In genomic region chr11:117947751-117948150, GRCh38 we compare ENCODE assay signal across 12 cellular contexts. TPM values are rescaled to one million over a fixed set of nuclear protein-coding genes. Genes with fewer than 3 reads are reported as not detected.
DNase-seq lines count a peak whose midpoint lies in the region; ATAC-seq and TF ChIP-seq lines count a peak whose summit lies in the region.
"Not testable (repeated sequence)": the region's sequence is repeated elsewhere in the genome, so short reads cannot be mapped to it uniquely, and the experiment has no call there.
"Had no signal": no experiment of that assay in that cellular context is flagged by ENCODE, and none has a peak within 500 bp of the region (broad histone marks: within the 10 kb centered on the region; RNA-seq: fewer than 3 reads in every experiment).

No MANE protein-coding gene starts in this region.

- H3K79me2 ChIP-seq in DND-41 (ENCODE audit: insufficient read depth, low read length): not testable (repeated sequence)

- not testable (repeated sequence) for H3K9me3 ChIP-seq in CD4-positive, CD25-positive, alpha-beta regulatory T cell (ENCODE audit: control insufficient read depth in 2 of 2, low read length in 2 of 2); DND-41 (ENCODE audit: insufficient read depth, low read length, severe bottlenecking); right atrium auricular region

- peak overlapping the region; percentile 0 for H3K4me3 ChIP-seq in CD4-positive, CD25-positive, alpha-beta regulatory T cell (ENCODE audit: low read depth, low read length)
- H3K4me3 ChIP-seq in DND-41 (ENCODE audit: low read depth in 1 of 2, low read length in 2 of 2); right atrium auricular region: not testable (repeated sequence)

- not testable (repeated sequence) for H3K4me2 ChIP-seq in DND-41 (ENCODE audit: insufficient read depth, low read length)

- not testable (repeated sequence) for H3K9ac ChIP-seq in DND-41 (ENCODE audit: low read depth, low read length)

- not testable (repeated sequence) for H3K9me3 Mint-ChIP-seq in CD4-positive, CD25-positive, alpha-beta regulatory T cell; T-helper 2 cell treated with Interferon-gamma antibody and Interleukin-4, amounts not matched to agents 5 μg/mL and 100 μg/mL, for 36 hours; activated CD8-positive, alpha-beta T cell treated with anti-CD3 and anti-CD28 coated beads, Interleukin-2, amount 10 ng/mL, durations not matched to agents 7 days and 5 days (ENCODE audit: insufficient read depth); activated naive CD4-positive, alpha-beta T cell treated with anti-CD3 and anti-CD28 coated beads, Interleukin-2, amount 10 ng/mL, durations not matched to agents 7 days and 5 days; central memory CD8-positive, alpha-beta T cell; osteocyte (ENCODE audit: unreplicated experiment)

- H2AFZ ChIP-seq in DND-41 (ENCODE audit: low read depth, low read length): not testable (repeated sequence)

- peaks cover 39 to 87% (median 65%) of the 10 kb centered on the region in 4 donors for H3K4me1 Mint-ChIP-seq in CD4-positive, CD25-positive, alpha-beta regulatory T cell
- H3K4me1 Mint-ChIP-seq in T-helper 2 cell treated with Interferon-gamma antibody and Interleukin-4, amounts not matched to agents 5 μg/mL and 100 μg/mL, for 36 hours (ENCODE audit: low read depth): peaks cover 81% of the 10 kb centered on the region
- peaks cover 90% of the 10 kb centered on the region for H3K4me1 Mint-ChIP-seq in activated CD8-positive, alpha-beta T cell treated with anti-CD3 and anti-CD28 coated beads, Interleukin-2, amount 10 ng/mL, durations not matched to agents 7 days and 5 days (ENCODE audit: low read depth)
- peaks cover 88% of the 10 kb centered on the region for H3K4me1 Mint-ChIP-seq in activated naive CD4-positive, alpha-beta T cell treated with anti-CD3 and anti-CD28 coated beads, Interleukin-2, amount 10 ng/mL, durations not matched to agents 7 days and 5 days
- peaks cover 69% of the 10 kb centered on the region for H3K4me1 Mint-ChIP-seq in central memory CD8-positive, alpha-beta T cell
- not testable (repeated sequence) for H3K4me1 Mint-ChIP-seq in osteocyte (ENCODE audit: unreplicated experiment)

- H3K4me1 ChIP-seq in CD4-positive, CD25-positive, alpha-beta regulatory T cell (ENCODE audit: control insufficient read depth, insufficient read depth, low read length, poor library complexity, severe bottlenecking): peaks cover 73% of the 10 kb centered on the region
- peaks cover 68% of the 10 kb centered on the region for H3K4me1 ChIP-seq in DND-41 (ENCODE audit: insufficient read depth, low read length)
- not testable (repeated sequence) for H3K4me1 ChIP-seq in right atrium auricular region

- peak overlapping the region; percentile 12 to 67 (median 52) for H3K4me3 Mint-ChIP-seq in CD4-positive, CD25-positive, alpha-beta regulatory T cell
- H3K4me3 Mint-ChIP-seq in T-helper 2 cell treated with Interferon-gamma antibody and Interleukin-4, amounts not matched to agents 5 μg/mL and 100 μg/mL, for 36 hours: peak overlapping the region; percentile 57
- peak overlapping the region; percentile 30 for H3K4me3 Mint-ChIP-seq in activated CD8-positive, alpha-beta T cell treated with anti-CD3 and anti-CD28 coated beads, Interleukin-2, amount 10 ng/mL, durations not matched to agents 7 days and 5 days
- H3K4me3 Mint-ChIP-seq in activated naive CD4-positive, alpha-beta T cell treated with anti-CD3 and anti-CD28 coated beads, Interleukin-2, amount 10 ng/mL, durations not matched to agents 7 days and 5 days: peak overlapping the region; percentile 22
- H3K4me3 Mint-ChIP-seq in central memory CD8-positive, alpha-beta T cell; osteocyte (ENCODE audit: unreplicated experiment): not testable (repeated sequence)

- POLR2A ChIA-PET in activated CD8-positive, alpha-beta T cell treated with anti-CD3 and anti-CD28 coated beads, Interleukin-2, amount 10 ng/mL, durations not matched to agents 7 days and 5 days (lab: Charles Lee): interaction anchor here (0.6 to 8.7 kb wide), 7 partner anchors 12 to 133 kb away, joined by 3 to 109 read pairs (median 6); no protein-coding TSS in a partner anchor

- H3K27ac ChIP-seq in CD4-positive, CD25-positive, alpha-beta regulatory T cell (ENCODE audit: insufficient read depth, low read length, poor library complexity, severe bottlenecking): peak overlapping the region; percentile 20
- H3K27ac ChIP-seq in DND-41 (ENCODE audit: low read length): peak overlapping the region; percentile 62
- not testable (repeated sequence) for H3K27ac ChIP-seq in right atrium auricular region

- not testable (repeated sequence) for H3K27me3 Mint-ChIP-seq in CD4-positive, CD25-positive, alpha-beta regulatory T cell; T-helper 2 cell treated with Interferon-gamma antibody and Interleukin-4, amounts not matched to agents 5 μg/mL and 100 μg/mL, for 36 hours (ENCODE audit: low read depth); activated CD8-positive, alpha-beta T cell treated with anti-CD3 and anti-CD28 coated beads, Interleukin-2, amount 10 ng/mL, durations not matched to agents 7 days and 5 days (ENCODE audit: low read depth); activated naive CD4-positive, alpha-beta T cell treated with anti-CD3 and anti-CD28 coated beads, Interleukin-2, amount 10 ng/mL, durations not matched to agents 7 days and 5 days; central memory CD8-positive, alpha-beta T cell
- peaks cover 38% of the 10 kb centered on the region for H3K27me3 Mint-ChIP-seq in osteocyte (ENCODE audit: unreplicated experiment)

- DNase-seq in CD4-positive, CD25-positive, alpha-beta regulatory T cell; DND-41; T-helper 2 cell treated with Interferon-gamma antibody and Interleukin-4, amounts not matched to agents 5 μg/mL and 100 μg/mL, for 36 hours (ENCODE audit: low spot score); activated CD8-positive, alpha-beta T cell treated with anti-CD3 and anti-CD28 coated beads, Interleukin-2, amount 10 ng/mL, durations not matched to agents 7 days and 5 days; activated naive CD4-positive, alpha-beta T cell treated with anti-CD3 and anti-CD28 coated beads, Interleukin-2, amount 10 ng/mL, durations not matched to agents 7 days and 5 days; central memory CD8-positive, alpha-beta T cell (ENCODE audit: low spot score in 2 of 2): not testable (repeated sequence)
- DNase-seq in right atrium auricular region (ENCODE audit: low spot score) (peak; percentile 50), osteocyte (ENCODE audit: extremely low spot score, unreplicated experiment) (peak; percentile 30)

- not testable (repeated sequence) for TF ChIP-seq CTCF in DND-41 (IDR thresholded peaks at IDR 0.05; ENCODE audit: borderline replicate concordance, extremely low read depth, low read length, poor library complexity, severe bottlenecking); right atrium auricular region (IDR thresholded peaks at IDR 0.05); osteocyte (IDR thresholded peaks at IDR 0.05)

- H3K27ac Mint-ChIP-seq in CD4-positive, CD25-positive, alpha-beta regulatory T cell: peak overlapping the region; percentile 87 to 92 (median 88)
- peak overlapping the region; percentile 69 for H3K27ac Mint-ChIP-seq in T-helper 2 cell treated with Interferon-gamma antibody and Interleukin-4, amounts not matched to agents 5 μg/mL and 100 μg/mL, for 36 hours
- peak overlapping the region; percentile 76 for H3K27ac Mint-ChIP-seq in activated CD8-positive, alpha-beta T cell treated with anti-CD3 and anti-CD28 coated beads, Interleukin-2, amount 10 ng/mL, durations not matched to agents 7 days and 5 days
- H3K27ac Mint-ChIP-seq in activated naive CD4-positive, alpha-beta T cell treated with anti-CD3 and anti-CD28 coated beads, Interleukin-2, amount 10 ng/mL, durations not matched to agents 7 days and 5 days: peak overlapping the region; percentile 64
- peak overlapping the region; percentile 88 for H3K27ac Mint-ChIP-seq in central memory CD8-positive, alpha-beta T cell (ENCODE audit: low read depth)
- not testable (repeated sequence) for H3K27ac Mint-ChIP-seq in osteocyte (ENCODE audit: unreplicated experiment)

- H3K36me3 ChIP-seq in CD4-positive, CD25-positive, alpha-beta regulatory T cell (ENCODE audit: control insufficient read depth, insufficient read depth, low read length); DND-41 (ENCODE audit: insufficient read depth, low read length); right atrium auricular region: not testable (repeated sequence)

- CTCF ChIA-PET in activated CD8-positive, alpha-beta T cell treated with anti-CD3 and anti-CD28 coated beads, Interleukin-2, amount 10 ng/mL, durations not matched to agents 7 days and 5 days (lab: Charles Lee): interaction anchor here (0.7 to 16.7 kb wide), 32 partner anchors 8 to 523 kb away, joined by 3 to 436 read pairs (median 16); partner anchors contain the start of genes FXYD2, FXYD6, IL10RA and TMPRSS13
- CTCF ChIA-PET in activated naive CD4-positive, alpha-beta T cell treated with anti-CD3 and anti-CD28 coated beads, Interleukin-2, amount 10 ng/mL, durations not matched to agents 7 days and 5 days (lab: Charles Lee): interaction anchor here (0.8 to 11.6 kb wide), 32 partner anchors 12 to 522 kb away, joined by 3 to 304 read pairs (median 8); partner anchors contain the start of genes FXYD2 and FXYD6

- H4K20me1 ChIP-seq in DND-41 (ENCODE audit: insufficient read depth, low read length): not testable (repeated sequence)

- not testable (repeated sequence) for H3K27me3 ChIP-seq in CD4-positive, CD25-positive, alpha-beta regulatory T cell (ENCODE audit: control insufficient read depth, insufficient read depth, low read length); DND-41 (ENCODE audit: insufficient read depth, low read length, poor library complexity); right atrium auricular region

- H3K36me3 Mint-ChIP-seq in CD4-positive, CD25-positive, alpha-beta regulatory T cell; T-helper 2 cell treated with Interferon-gamma antibody and Interleukin-4, amounts not matched to agents 5 μg/mL and 100 μg/mL, for 36 hours (ENCODE audit: low read depth); activated CD8-positive, alpha-beta T cell treated with anti-CD3 and anti-CD28 coated beads, Interleukin-2, amount 10 ng/mL, durations not matched to agents 7 days and 5 days (ENCODE audit: low read depth); activated naive CD4-positive, alpha-beta T cell treated with anti-CD3 and anti-CD28 coated beads, Interleukin-2, amount 10 ng/mL, durations not matched to agents 7 days and 5 days; central memory CD8-positive, alpha-beta T cell (ENCODE audit: insufficient read depth); osteocyte (ENCODE audit: unreplicated experiment): not testable (repeated sequence)

- not testable (repeated sequence) for ATAC-seq in CD4-positive, CD25-positive, alpha-beta regulatory T cell (ENCODE audit: low read depth in 2 of 2); DND-41 (ENCODE audit: insufficient read depth, low read depth); activated CD8-positive, alpha-beta T cell treated with anti-CD3 and anti-CD28 coated beads, Interleukin-2, amount 10 ng/mL, durations not matched to agents 7 days and 5 days; central memory CD8-positive, alpha-beta T cell (replicated peaks; ENCODE audit: extremely low read depth, poor library complexity, severe bottlenecking)

RNA-seq across cellular contexts. Expression of gene TMPRSS13, which starts 18.5 kb away (rescaled TPM):
- total RNA-seq in CD4-positive, CD25-positive, alpha-beta regulatory T cell: 3.4 TPM
- polyA plus RNA-seq in CD4-positive, CD25-positive, alpha-beta regulatory T cell: 1 to 10 TPM in 2 of 4 donors, under 1 TPM in 2; 0.57 to 1.4 (median 1.1) TPM
- 1 to 10 TPM; 1.8 to 2.5 TPM for total RNA-seq in activated CD8-positive, alpha-beta T cell treated with anti-CD3 and anti-CD28 coated beads, Interleukin-2, amount 10 ng/mL, durations not matched to agents 7 days and 5 days
- total RNA-seq in right atrium auricular region (not detected), osteocyte (not detected in 2 replicates)
- total RNA-seq: A673 had no signal
- polyA plus RNA-seq: BJ, GM23338 had no signal

RNA-seq across cellular contexts. Expression of gene IL10RA, which starts 38.4 kb away (rescaled TPM):
- total RNA-seq in CD4-positive, CD25-positive, alpha-beta regulatory T cell: 661 TPM
- polyA plus RNA-seq in CD4-positive, CD25-positive, alpha-beta regulatory T cell: 100 to 1,000 TPM; 572 to 666 (median 631) TPM
- total RNA-seq in activated CD8-positive, alpha-beta T cell treated with anti-CD3 and anti-CD28 coated beads, Interleukin-2, amount 10 ng/mL, durations not matched to agents 7 days and 5 days: 100 to 1,000 TPM; 202 to 210 TPM
- total RNA-seq in right atrium auricular region: 10 to 100 TPM in 1 of 2 donors, 1 to 10 TPM in 1; 4.6 to 11.4 TPM
- not detected in 2 replicates for total RNA-seq in osteocyte
- total RNA-seq: A673, H7 had no signal
- polyA plus RNA-seq: BJ, GM23338 had no signal

Comparison
In these comparisons a context has a peak if more than half of its experiments do, and no peak if none do; other contexts are left out.
1. RNA of gene IL10RA, which starts 38.4 kb away (total RNA-seq): 661 TPM in CD4-positive, CD25-positive, alpha-beta regulatory T cell (single experiment) and 202 to 210 TPM in activated CD8-positive, alpha-beta T cell treated with anti-CD3 and anti-CD28 coated beads, Interleukin-2, amount 10 ng/mL, durations not matched to agents 7 days and 5 days; 4.6 to 11.4 TPM in right atrium auricular region and not detected in osteocyte; every median in the first group is over 10 times any median in the second.